In the genomic region with DNA sequence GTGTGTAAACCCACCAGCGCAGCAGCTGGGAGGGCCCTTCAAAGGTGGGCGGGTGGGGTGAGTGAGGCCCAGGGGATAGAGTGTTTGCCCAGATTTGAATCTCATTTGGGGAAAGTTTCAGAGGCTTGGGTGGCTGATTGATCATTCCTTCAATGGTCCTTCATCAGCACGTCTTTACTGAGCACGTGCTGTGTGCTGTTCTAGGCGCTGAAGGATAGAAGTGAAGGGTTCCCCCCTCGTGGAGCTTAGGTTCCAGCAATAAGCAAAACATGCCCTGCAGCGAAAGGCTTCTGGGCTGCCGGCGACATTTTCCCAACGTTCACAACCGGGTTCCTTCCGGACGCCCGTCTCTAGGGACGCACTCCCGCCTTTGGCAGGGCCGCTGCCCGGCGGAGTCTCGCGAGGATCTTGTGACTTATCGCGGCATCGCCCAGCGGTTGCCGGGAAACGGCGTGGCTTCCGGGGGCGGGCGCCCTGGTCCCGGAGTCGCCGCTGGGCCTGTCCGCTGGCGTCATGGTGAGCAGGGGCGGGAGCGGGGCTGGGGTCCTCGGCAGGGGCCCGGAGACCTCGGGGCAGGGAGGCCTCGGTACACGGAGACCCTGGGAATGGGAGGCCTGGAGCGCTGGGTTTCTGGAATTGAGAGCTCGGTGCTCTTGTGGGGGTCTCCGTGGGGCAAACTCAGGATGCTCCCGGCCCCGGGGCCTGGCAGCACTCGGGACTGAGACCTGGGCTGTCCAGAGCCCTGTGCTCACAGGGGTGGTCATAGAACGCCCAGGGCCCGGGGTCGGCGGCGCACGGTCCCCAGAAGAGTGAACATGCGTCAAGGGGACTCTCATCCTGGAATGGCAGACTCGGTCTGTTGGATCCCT, we compare ENCODE assay signal across 8 cellular contexts. TPM values are rescaled to one million over a fixed set of nuclear protein-coding genes. Genes with fewer than 3 reads are reported as not detected.
DNase-seq lines count a peak whose midpoint lies in the region; ATAC-seq and TF ChIP-seq lines count a peak whose summit lies in the region.

No MANE protein-coding gene starts in this region.

- CTCF ChIA-PET in AG04450 (lab: Charles Lee): no interaction called here

- H3K4me3 ChIP-seq in AG04450 (ENCODE audit: low read depth, low read length) (peak overlapping the region; percentile 79), epithelial cell of proximal tubule (ENCODE audit: low read depth, low read length) (peak overlapping the region; percentile 76), mucosa of stomach (ENCODE audit: low read length) (peak overlapping the region; percentile 71)

- H3K9me3 ChIP-seq in AG04450 (ENCODE audit: control insufficient read depth, insufficient read depth, low read length) (no peaks in the 10 kb centered on the region; the same call in 1 of the 2 replicates), mucosa of stomach (ENCODE audit: control insufficient read depth, low read length) (no peaks in the 10 kb centered on the region)

- H3K27me3 ChIP-seq in AG04450 (ENCODE audit: control insufficient read depth, insufficient read depth, low read length) (no peaks in the 10 kb centered on the region), mucosa of stomach (ENCODE audit: control insufficient read depth, insufficient read depth, low read length) (no peaks in the 10 kb centered on the region)

- H3K27ac ChIP-seq in AG04450 (ENCODE audit: low read depth, low read length): peak overlapping the region; percentile 31

- no peak for TF ChIP-seq CTCF in AG04450 (IDR thresholded peaks at IDR 0.05; ENCODE audit: low read depth, low read length)
- TF ChIP-seq CTCF in epithelial cell of proximal tubule (conservative IDR thresholded peaks at IDR 0.05; ENCODE audit: low read depth, low read length): no peak

- peak; percentile 68 for ATAC-seq in GM18909 (IDR thresholded peaks at IDR 0.05; ENCODE audit: poor library complexity, unreplicated experiment)

- H3K9ac ChIP-seq in mucosa of stomach (ENCODE audit: low read length): peak overlapping the region; percentile 81

- POLR2A ChIA-PET in AG04450 (lab: Yijun Ruan, JAX): no interaction called here

- H3K36me3 ChIP-seq in mucosa of stomach (ENCODE audit: control insufficient read depth, insufficient read depth, low read length): no peaks in the 10 kb centered on the region

- peaks cover 14% of the 10 kb centered on the region for H3K4me1 ChIP-seq in mucosa of stomach (ENCODE audit: control insufficient read depth, insufficient read depth, low read length)

- DNase-seq in AG04450 (ENCODE audit: low read depth, low spot score) (peak; percentile 55), HT1080 (ENCODE audit: low read depth) (peak; percentile 84), NOMO-1 treated with dmso at 0.1 percent for 144 hours (lab: John Stamatoyannopoulos, UW; ENCODE audit: unreplicated experiment) (peak; percentile 77), activated T-cell treated with anti-CD3 and anti-CD28 coated beads for 4 hours (peak; percentile 70), epithelial cell of proximal tubule (ENCODE audit: low read depth) (peak; percentile 33)
- peak; percentile 91 for DNase-seq in stimulated activated CD8-positive, alpha-beta memory T cell treated with anti-CD3 and anti-CD28 coated beads, Interleukin-4, amount 100 ng/mL, for 48 hours

RNA-seq across cellular contexts. Expression of a gene that starts 3.2 kb away (rescaled TPM):
- 9.2 and 12.5 TPM in 2 replicates for polyA plus RNA-seq in AG04450 (2011; rRNA removed)
- polyA minus RNA-seq in AG04450 (2011; rRNA and poly(A)+ RNA removed): 5.8 and 7.2 TPM in 2 replicates
- total RNA-seq in HT1080 (2014; rRNA removed; shearing (Covaris generic)): 4.1 and 8.2 TPM in 2 replicates
- polyA plus RNA-seq in HT1080 (2015; cell fraction: cytosol; rRNA removed): 9.4 and 9.9 TPM in 2 replicates
- 2.8 and 3.8 TPM in 2 replicates for polyA plus RNA-seq in HT1080 (2015; cell fraction: nucleus; rRNA removed)
- 33.1 and 40.7 TPM in 2 replicates for total RNA-seq in epithelial cell of proximal tubule

RNA-seq across cellular contexts. Expression of a gene that starts 54.7 kb away (rescaled TPM):
- polyA plus RNA-seq in AG04450 (2011; rRNA removed): not detected in 2 replicates
- polyA minus RNA-seq in AG04450 (2011; rRNA and poly(A)+ RNA removed): not detected in 2 replicates
- total RNA-seq in HT1080 (2014; rRNA removed; shearing (Covaris generic)): not detected in 2 replicates
- polyA plus RNA-seq in HT1080 (2015; cell fraction: cytosol; rRNA removed): not detected in 2 replicates
- not detected in 2 replicates for polyA plus RNA-seq in HT1080 (2015; cell fraction: nucleus; rRNA removed)
- not detected in 2 replicates for total RNA-seq in epithelial cell of proximal tubule

Comparison
In these comparisons a context has a peak if more than half of its experiments do, and no peak if none do; other contexts are left out.
1. Peak in every context shown above with its lines: DNase-seq, ATAC-seq, H3K4me3 ChIP-seq and H3K27ac ChIP-seq.
2. DNase-seq: peak in every context shown above with its lines; median percentile 91 in stimulated activated CD8-positive, alpha-beta memory T cell treated with anti-CD3 and anti-CD28 coated beads, Interleukin-4, amount 100 ng/mL, for 48 hours; 84 in HT1080; 77 in NOMO-1 treated with dmso at 0.1 percent for 144 hours; 70 in activated T-cell treated with anti-CD3 and anti-CD28 coated beads for 4 hours; 55 in AG04450; 33 in epithelial cell of proximal tubule.